Comparison of ENCODE assay signal across 8 cellular contexts in genomic region chr14:69260979-69261605, GRCh38.
A peak's percentile ranks its signal among the peaks of the same experiment; 100 is the strongest.
DNase-seq lines count a peak whose midpoint lies in the region; ATAC-seq and TF ChIP-seq lines count a peak whose summit lies in the region.

No MANE protein-coding gene starts in this region.

- no peak for TF ChIP-seq POLR2A in NB4 (IDR thresholded peaks at IDR 0.05; ENCODE audit: extremely low read depth, insufficient read length)

- peak; percentile 6 for TF ChIP-seq CTCF in NB4 (IDR thresholded peaks at IDR 0.05; ENCODE audit: low read depth, low read length)

- no peaks in the 10 kb centered on the region for H3K36me3 Mint-ChIP-seq in activated naive CD8-positive, alpha-beta T cell

- H3K4me3 ChIP-seq in NB4 (ENCODE audit: low read depth, low read length) (no peak overlapping the region), skin epidermis (peak overlapping the region; percentile 23 to 54 (median 38))

- H3K4me3 Mint-ChIP-seq in activated naive CD8-positive, alpha-beta T cell, result peak overlapping the region; percentile 76

- ATAC-seq in GM21423 (IDR thresholded peaks at IDR 0.05; ENCODE audit: unreplicated experiment), result no peak

- no peak overlapping the region for H3K27ac Mint-ChIP-seq in activated naive CD8-positive, alpha-beta T cell

- peak; percentile 65 for DNase-seq in DMS 273 (lab: John Stamatoyannopoulos, UW; ENCODE audit: unreplicated experiment)
- DNase-seq in DMS 273 treated with DMSO at 0.1 percent for 48 hours (lab: John Stamatoyannopoulos, UW), result no peak
- DNase-seq in NB4 (ENCODE audit: low read depth), result no peak
- peak; percentile 45 for DNase-seq in hepatic stellate cell (ENCODE audit: low spot score)
- DNase-seq in NCI-H2029 treated with DMSO at 0.1 percent for 48 hours (lab: John Stamatoyannopoulos, UW), result no peak

- peaks cover 10% of the 10 kb centered on the region for H3K4me1 Mint-ChIP-seq in activated naive CD8-positive, alpha-beta T cell (ENCODE audit: low read depth)

- H3K27me3 Mint-ChIP-seq in activated naive CD8-positive, alpha-beta T cell, result peaks cover 31% of the 10 kb centered on the region

- peak overlapping the region in 9 of 21 experiments; percentile 14 to 83 (median 70) for H3K27ac ChIP-seq in skin epidermis

- no peaks in the 10 kb centered on the region for H3K9me3 Mint-ChIP-seq in activated naive CD8-positive, alpha-beta T cell (ENCODE audit: low read depth)

Comparison
In these comparisons a context has a peak if more than half of its experiments do, and no peak if none do; other contexts are left out.
1. DNase-seq: peak in DMS 273 (single experiment) and hepatic stellate cell (single experiment); none in DMS 273 treated with DMSO at 0.1 percent for 48 hours (single experiment), NB4 (single experiment) and NCI-H2029 treated with DMSO at 0.1 percent for 48 hours (single experiment).